8 cellular contexts compared by ENCODE assay signal in the genomic region with DNA sequence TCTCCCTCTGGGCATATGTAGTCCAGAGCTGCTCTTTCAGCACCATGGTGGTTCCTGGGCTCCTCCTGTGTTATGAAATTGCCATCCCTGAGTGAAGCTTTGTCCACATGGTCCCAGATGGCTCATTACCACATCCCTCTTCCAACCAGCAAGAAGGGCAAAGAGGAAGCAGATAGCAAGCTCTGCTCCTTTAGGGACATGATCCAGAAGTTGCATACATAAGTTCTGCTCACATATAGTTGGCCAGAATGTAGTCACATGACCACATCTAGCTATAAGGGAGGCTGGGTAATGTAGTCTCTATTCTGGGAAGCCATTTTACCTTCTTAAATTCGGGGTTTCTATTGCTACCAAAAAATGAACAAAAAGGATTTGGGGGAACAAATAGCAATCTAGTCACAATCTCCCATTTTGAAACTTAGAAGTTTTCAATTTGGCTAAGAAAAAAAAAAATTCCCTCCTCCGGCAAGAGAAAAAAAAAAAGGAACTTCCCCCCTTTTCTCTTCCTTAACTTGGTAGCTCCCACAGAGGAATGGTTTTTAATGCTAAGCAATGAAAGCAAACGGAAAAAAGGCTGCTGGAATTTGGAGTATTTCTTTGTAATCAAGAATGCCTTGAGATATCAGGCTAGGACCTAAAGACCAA.
DNase-seq lines count a peak whose midpoint lies in the region; ATAC-seq and TF ChIP-seq lines count a peak whose summit lies in the region.

No MANE protein-coding gene starts in this region.

- in situ Hi-C loops in GM13976 (cut with MboI; ENCODE audit: low sequenced_read_pairs, unreplicated experiment) = no loop called here

- TF ChIP-seq CTCF in GM13976 (IDR thresholded peaks at IDR 0.05; ENCODE audit: borderline replicate concordance, control extremely low read depth, extremely low read depth, insufficient read depth, missing control alignments) = no peak

- DNase-seq in COLO829 (ENCODE audit: low spot score) (peak; percentile 57), HT1080 (ENCODE audit: low read depth) (peak; percentile 53), foreskin melanocyte (peak; percentile 64), pons (ENCODE audit: low spot score) (peak; percentile 64), 8988T (no peak), GM13976 (ENCODE audit: low spot score) (no peak)
- DNase-seq in stimulated activated CD4-positive, alpha-beta T cell treated with anti-CD3 and anti-CD28 coated beads, Interleukin-1b, Interleukin-23, amount 100 ng/mL, for 48 hours = no peak

- ATAC-seq in SK-N-SH treated with all-trans-retinoic acid at 6 μM for 48 hours = peak; percentile 99

TF ChIP-seq in SK-N-SH treated with all-trans-retinoic acid at 6 μM for 48 hours, 23 proteins besides CTCF, POLR2A, EP300 and RAD21:
- TF ChIP-seq, protein P1, sequence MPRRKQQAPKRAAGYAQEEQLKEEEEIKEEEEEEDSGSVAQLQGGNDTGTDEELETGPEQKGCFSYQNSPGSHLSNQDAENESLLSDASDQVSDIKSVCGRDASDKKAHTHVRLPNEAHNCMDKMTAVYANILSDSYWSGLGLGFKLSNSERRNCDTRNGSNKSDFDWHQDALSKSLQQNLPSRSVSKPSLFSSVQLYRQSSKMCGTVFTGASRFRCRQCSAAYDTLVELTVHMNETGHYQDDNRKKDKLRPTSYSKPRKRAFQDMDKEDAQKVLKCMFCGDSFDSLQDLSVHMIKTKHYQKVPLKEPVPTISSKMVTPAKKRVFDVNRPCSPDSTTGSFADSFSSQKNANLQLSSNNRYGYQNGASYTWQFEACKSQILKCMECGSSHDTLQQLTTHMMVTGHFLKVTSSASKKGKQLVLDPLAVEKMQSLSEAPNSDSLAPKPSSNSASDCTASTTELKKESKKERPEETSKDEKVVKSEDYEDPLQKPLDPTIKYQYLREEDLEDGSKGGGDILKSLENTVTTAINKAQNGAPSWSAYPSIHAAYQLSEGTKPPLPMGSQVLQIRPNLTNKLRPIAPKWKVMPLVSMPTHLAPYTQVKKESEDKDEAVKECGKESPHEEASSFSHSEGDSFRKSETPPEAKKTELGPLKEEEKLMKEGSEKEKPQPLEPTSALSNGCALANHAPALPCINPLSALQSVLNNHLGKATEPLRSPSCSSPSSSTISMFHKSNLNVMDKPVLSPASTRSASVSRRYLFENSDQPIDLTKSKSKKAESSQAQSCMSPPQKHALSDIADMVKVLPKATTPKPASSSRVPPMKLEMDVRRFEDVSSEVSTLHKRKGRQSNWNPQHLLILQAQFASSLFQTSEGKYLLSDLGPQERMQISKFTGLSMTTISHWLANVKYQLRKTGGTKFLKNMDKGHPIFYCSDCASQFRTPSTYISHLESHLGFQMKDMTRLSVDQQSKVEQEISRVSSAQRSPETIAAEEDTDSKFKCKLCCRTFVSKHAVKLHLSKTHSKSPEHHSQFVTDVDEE (CRISPR knock-in tag; IDR thresholded peaks at IDR 0.05) = no peak

Comparison
In these comparisons a context has a peak if more than half of its experiments do, and no peak if none do; other contexts are left out.
1. DNase-seq: peak in COLO829 (single experiment), HT1080 (single experiment), foreskin melanocyte (single experiment) and pons (single experiment); none in 8988T (single experiment), GM13976 (single experiment) and stimulated activated CD4-positive, alpha-beta T cell treated with anti-CD3 and anti-CD28 coated beads, Interleukin-1b, Interleukin-23, amount 100 ng/mL, for 48 hours (single experiment).